In the genomic region with DNA sequence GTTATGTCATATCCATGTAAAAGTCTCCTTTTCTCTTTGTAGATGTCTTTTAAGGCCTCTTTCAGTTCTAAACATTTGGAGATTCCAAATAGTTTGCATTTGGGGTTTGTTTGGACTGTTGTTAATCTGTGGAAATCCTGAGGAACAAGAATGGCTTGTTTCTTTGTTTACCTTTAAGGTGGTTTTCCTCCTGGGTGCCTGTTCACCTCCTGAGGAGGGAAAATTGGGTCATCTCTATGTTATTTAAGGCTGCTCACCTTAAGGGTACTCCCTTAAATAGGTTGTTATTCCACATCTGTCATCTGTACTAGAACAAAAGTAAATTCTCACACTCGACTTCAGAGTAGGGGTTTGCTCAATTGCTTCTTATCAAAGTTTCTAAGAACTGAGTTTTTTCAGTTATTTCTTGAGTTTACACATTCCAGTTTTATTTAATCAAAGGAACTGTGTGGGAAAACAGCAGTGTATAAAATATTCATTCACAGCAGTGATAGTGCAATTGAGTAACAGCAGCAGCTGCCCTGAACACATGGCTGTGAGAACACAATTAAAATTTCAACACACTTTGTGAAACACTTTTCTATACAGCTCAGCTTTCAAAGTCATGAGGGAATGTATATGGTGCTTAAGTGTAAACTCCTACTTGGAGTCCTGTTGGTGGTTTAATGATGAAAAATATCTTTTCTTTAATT, we compare ENCODE assay signal across 11 cellular contexts.
DNase-seq lines count a peak whose midpoint lies in the region; ATAC-seq and TF ChIP-seq lines count a peak whose summit lies in the region.
"Had no signal": no experiment of that assay in that cellular context is flagged by ENCODE, and none has a peak within 500 bp of the region (broad histone marks: within the 10 kb centered on the region; RNA-seq: fewer than 3 reads in every experiment).

No MANE protein-coding gene starts in this region.

- no peak for TF ChIP-seq POLR2A in body of pancreas (IDR thresholded peaks at IDR 0.05)
- no peak for TF ChIP-seq POLR2A in adrenal gland (IDR thresholded peaks at IDR 0.05)

- in situ Hi-C loops in KBM-7 (cut with MboI; ENCODE audit: low pct_unique_long_range_greater_than_20kb, low sequenced_read_pairs) = no loop called here

- H3K4me1 ChIP-seq in body of pancreas (peaks cover 15% of the 10 kb centered on the region), thoracic aorta (ENCODE audit: control insufficient read depth in 1 of 2, low read depth in 2 of 2) (peaks cover 35 to 70% of the 10 kb centered on the region in 2 donors), adrenal gland (replicated peaks in 1 of 2) (peaks cover 10 to 34% of the 10 kb centered on the region in 2 donors)

- H3K27ac ChIP-seq in body of pancreas (peak overlapping the region; percentile 27 to 73 (median 59)), thoracic aorta (peak overlapping the region; percentile 82 to 91), adrenal gland (no peak overlapping the region)

- H3K27me3 ChIP-seq in body of pancreas (no peaks in the 10 kb centered on the region), thoracic aorta (replicated peaks; ENCODE audit: insufficient read depth) (no peaks in the 10 kb centered on the region), adrenal gland (no peaks in the 10 kb centered on the region)

- ATAC-seq in body of pancreas = peak; percentile 82
- no peak for ATAC-seq in thoracic aorta (ENCODE audit: insufficient number of reproducible peaks, low FRiP score, low read depth)

- H3K9me3 ChIP-seq in body of pancreas = no peaks in the 10 kb centered on the region
- H3K9me3 ChIP-seq in thoracic aorta = no peaks in the 10 kb centered on the region
- H3K9me3 ChIP-seq in adrenal gland (replicated peaks in 1 of 3) = no peaks in the 10 kb centered on the region

- no peak overlapping the region for H3K4me3 ChIP-seq in body of pancreas
- H3K4me3 ChIP-seq in thoracic aorta = no peak overlapping the region
- H3K4me3 ChIP-seq in adrenal gland = no peak overlapping the region

- TF ChIP-seq CTCF in body of pancreas (IDR thresholded peaks at IDR 0.05) = no peak
- TF ChIP-seq CTCF in thoracic aorta (IDR thresholded peaks at IDR 0.05) = no peak
- no peak for TF ChIP-seq CTCF in adrenal gland (IDR thresholded peaks at IDR 0.05)

- H3K36me3 ChIP-seq in body of pancreas (replicated peaks in 1 of 2; ENCODE audit: insufficient read depth in 1 of 2, low read depth in 2 of 2) (no peaks in the 10 kb centered on the region), thoracic aorta (no peaks in the 10 kb centered on the region), adrenal gland (replicated peaks in 1 of 2) (no peaks in the 10 kb centered on the region)

- intact Hi-C loops in body of pancreas (cut with DNase I) = no loop called here
- intact Hi-C loops in adrenal gland (cut with DNase I) = no loop called here

- peak; percentile 57 for DNase-seq in SIG-M5 treated with dmso at 0.1 percent for 504 hours (lab: John Stamatoyannopoulos, UW; ENCODE audit: unreplicated experiment)
- DNase-seq in SIG-M5 (lab: John Stamatoyannopoulos, UW) = no peak
- peak in 3 of 4 donors; percentile 21 to 42 (median 37) for DNase-seq in body of pancreas
- peak; percentile 59 for DNase-seq in kidney tubule cell (ENCODE audit: low spot score)
- DNase-seq in thoracic aorta (ENCODE audit: low spot score) = no peak
- no peak for DNase-seq in adrenal gland
- no peak for DNase-seq in stimulated activated CD4-positive, alpha-beta T cell treated with anti-CD3 and anti-CD28 coated beads, Interleukin-15, amount 100 ng/mL, for 24 hours
- DNase-seq in KBM-7 = no peak
- DNase-seq: NCI-H446, substantia nigra, T-helper 1 cell had no signal

- WGBS in body of pancreas, 2 donors = 7 to 10% methylated on average over 1 of the region's 1 CpG
- 57 to 84% (median 66%) methylated on average over 1 of the region's 1 CpG for WGBS in adrenal gland, 4 donors

Comparison
In these comparisons a context has a peak if more than half of its experiments do, and no peak if none do; other contexts are left out.
1. DNase-seq: peak in SIG-M5 treated with dmso at 0.1 percent for 504 hours (single experiment), body of pancreas (3 of 4) and kidney tubule cell (single experiment); none in SIG-M5 (single experiment), thoracic aorta (single experiment), adrenal gland (0 of 7), stimulated activated CD4-positive, alpha-beta T cell treated with anti-CD3 and anti-CD28 coated beads, Interleukin-15, amount 100 ng/mL, for 24 hours (single experiment) and KBM-7 (single experiment).
2. H3K27ac ChIP-seq: peak in body of pancreas (4 of 4) and thoracic aorta (2 of 2); none in adrenal gland (0 of 5).